8 cellular contexts compared by ENCODE assay signal in the genomic region with DNA sequence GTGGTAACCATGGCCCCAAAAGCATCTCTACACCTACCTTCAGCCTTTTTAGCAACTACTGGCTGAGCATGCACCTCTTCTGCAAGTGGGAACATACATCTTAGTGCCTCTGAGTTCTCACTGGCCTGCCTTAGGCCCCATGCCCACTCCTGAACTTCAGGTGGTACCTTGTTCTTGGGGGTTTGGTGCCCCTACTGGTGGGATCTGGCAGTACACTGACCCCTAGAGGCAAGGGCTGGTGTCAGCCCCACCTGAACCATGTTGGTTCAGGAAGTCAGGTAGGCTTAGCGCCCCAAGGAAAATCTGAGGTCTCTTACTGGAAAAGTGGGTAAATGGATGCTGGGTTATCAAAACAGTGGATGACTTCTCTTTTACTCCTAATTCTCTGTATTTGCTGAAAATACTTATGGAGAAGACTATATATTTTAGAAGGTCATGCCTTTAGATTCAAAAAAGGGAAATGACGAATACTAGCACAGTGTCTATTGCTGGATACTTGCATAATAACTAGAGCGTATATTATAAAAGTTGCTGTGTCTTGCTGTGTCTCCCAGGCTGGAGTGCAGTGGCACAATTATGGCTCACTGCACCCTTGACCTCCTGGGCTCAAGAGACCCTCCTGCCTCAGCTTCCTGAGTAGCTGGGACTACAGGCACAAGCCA.
DNase-seq lines count a peak whose midpoint lies in the region; ATAC-seq and TF ChIP-seq lines count a peak whose summit lies in the region.

No MANE protein-coding gene starts in this region.

- peaks cover 6% of the 10 kb centered on the region; the same call in 2 of the 3 replicates for H3K36me3 Mint-ChIP-seq in GM23338 (ENCODE audit: low read depth)
- H3K36me3 Mint-ChIP-seq in activated CD4-positive, alpha-beta memory T cell treated with anti-CD3 and anti-CD28 coated beads, Interleukin-2, amount 10 ng/mL, durations not matched to agents 7 days and 5 days (ENCODE audit: low read depth) = no peaks in the 10 kb centered on the region

- no peaks in the 10 kb centered on the region for H3K9me3 ChIP-seq in liver (ENCODE audit: control insufficient read depth in 4 of 4, low read length in 3 of 4)

- H3K27me3 ChIP-seq in GM23338 (ENCODE audit: insufficient read depth) (no peaks in the 10 kb centered on the region), liver (ENCODE audit: control insufficient read depth in 4 of 4, insufficient read depth in 4 of 4, low read length in 3 of 4) (no peaks in the 10 kb centered on the region)

- TF ChIP-seq RAD21 in liver (IDR thresholded peaks at IDR 0.05) = peak in 1 of 2 donors; percentile 62

- ATAC-seq in GM23338 (peak; percentile 97), GM19351 (IDR thresholded peaks at IDR 0.05; ENCODE audit: unreplicated experiment) (no peak)

- peaks cover 2% of the 10 kb centered on the region; the same call in 2 of the 3 replicates for H3K9me3 Mint-ChIP-seq in GM23338
- H3K9me3 Mint-ChIP-seq in activated CD4-positive, alpha-beta memory T cell treated with anti-CD3 and anti-CD28 coated beads, Interleukin-2, amount 10 ng/mL, durations not matched to agents 7 days and 5 days = no peaks in the 10 kb centered on the region

- 89% methylated on average over 3 of the region's 3 CpGs for WGBS in liver

- H2AFZ ChIP-seq in GM23338 = no peak overlapping the region

- peaks cover 8% of the 10 kb centered on the region for H3K27me3 Mint-ChIP-seq in GM23338 (ENCODE audit: insufficient read depth, low read depth, poor library complexity)
- peaks cover 25% of the 10 kb centered on the region for H3K27me3 Mint-ChIP-seq in activated CD4-positive, alpha-beta memory T cell treated with anti-CD3 and anti-CD28 coated beads, Interleukin-2, amount 10 ng/mL, durations not matched to agents 7 days and 5 days

- no peaks in the 10 kb centered on the region for H3F3A ChIP-seq in GM23338 (replicated peaks; ENCODE audit: low read depth)

- H3K27ac ChIP-seq in GM23338 (ENCODE audit: low read depth) (no peak overlapping the region), liver (ENCODE audit: low read depth in 1 of 2, low read length in 2 of 2) (peak overlapping the region in 1 of 2 donors; percentile 12)

- peak; percentile 57 for TF ChIP-seq CTCF in AG09309 (IDR thresholded peaks at IDR 0.05; ENCODE audit: control insufficient read depth, insufficient read depth, low read depth, low read length, missing control alignments)
- TF ChIP-seq CTCF in GM23338 (conservative IDR thresholded peaks at IDR 0.05; ENCODE audit: low read depth in 2 of 2) = peak; percentile 91 to 93
- TF ChIP-seq CTCF in liver (IDR thresholded peaks at IDR 0.05; ENCODE audit: low read depth, low read length, missing input control) = peak; percentile 40

- no peaks in the 10 kb centered on the region for H4K20me1 ChIP-seq in GM23338 (replicated peaks; ENCODE audit: insufficient read depth)

- no peak overlapping the region for H3K4me2 ChIP-seq in GM23338

- no peak overlapping the region for H3K27ac Mint-ChIP-seq in GM23338
- H3K27ac Mint-ChIP-seq in activated CD4-positive, alpha-beta memory T cell treated with anti-CD3 and anti-CD28 coated beads, Interleukin-2, amount 10 ng/mL, durations not matched to agents 7 days and 5 days = no peak overlapping the region

- CTCF ChIA-PET in activated CD4-positive, alpha-beta memory T cell treated with anti-CD3 and anti-CD28 coated beads, Interleukin-2, amount 10 ng/mL, durations not matched to agents 7 days and 5 days (lab: Charles Lee) = no interaction called here

- no peak overlapping the region for H3K4me3 Mint-ChIP-seq in GM23338
- no peak overlapping the region for H3K4me3 Mint-ChIP-seq in activated CD4-positive, alpha-beta memory T cell treated with anti-CD3 and anti-CD28 coated beads, Interleukin-2, amount 10 ng/mL, durations not matched to agents 7 days and 5 days

- H3K4me3 ChIP-seq in AG09309 (ENCODE audit: control insufficient read depth, low read depth, low read length) = no peak overlapping the region
- H3K4me3 ChIP-seq in GM23338 = no peak overlapping the region
- no peak overlapping the region for H3K4me3 ChIP-seq in liver (ENCODE audit: low read depth in 1 of 3, low read length in 3 of 3)

- H3K4me1 ChIP-seq in GM23338 (ENCODE audit: insufficient read depth) = no peaks in the 10 kb centered on the region
- H3K4me1 ChIP-seq in liver (ENCODE audit: control insufficient read depth in 4 of 4, insufficient read depth in 4 of 4, low read length in 3 of 4) = no peaks in the 10 kb centered on the region

- no peaks in the 10 kb centered on the region for H3K36me3 ChIP-seq in GM23338 (ENCODE audit: insufficient read depth)
- H3K36me3 ChIP-seq in liver (ENCODE audit: control insufficient read depth in 4 of 4, insufficient read depth in 3 of 4, low read depth in 1 of 4, low read length in 3 of 4) = no peaks in the 10 kb centered on the region

- no peak for DNase-seq in AG09309 (ENCODE audit: low read depth)
- peak; percentile 76 for DNase-seq in GM23338 (ENCODE audit: low spot score)
- peak; percentile 26 for DNase-seq in activated CD4-positive, alpha-beta memory T cell treated with anti-CD3 and anti-CD28 coated beads, Interleukin-2, amount 10 ng/mL, durations not matched to agents 7 days and 5 days
- no peak for DNase-seq in cerebellar cortex (ENCODE audit: low spot score)
- no peak for DNase-seq in DMS79 treated with DMSO at 0.1 percent for 48 hours (lab: John Stamatoyannopoulos, UW)
- no peak for DNase-seq in DMS114 treated with DMSO at 0.1 percent for 48 hours (lab: John Stamatoyannopoulos, UW; ENCODE audit: unreplicated experiment)

- H3K9ac ChIP-seq in liver (ENCODE audit: low read depth in 1 of 2, low read length in 2 of 2) = no peak overlapping the region

- H3K9me2 ChIP-seq in GM23338 (ENCODE audit: insufficient read depth) = peaks cover 5% of the 10 kb centered on the region

- H3K79me2 ChIP-seq in GM23338 (replicated peaks; ENCODE audit: insufficient read depth) = no peaks in the 10 kb centered on the region

- POLR2A ChIA-PET in activated CD4-positive, alpha-beta memory T cell treated with anti-CD3 and anti-CD28 coated beads, Interleukin-2, amount 10 ng/mL, durations not matched to agents 7 days and 5 days (lab: Charles Lee) = no interaction called here

- peaks cover 5% of the 10 kb centered on the region for H3K4me1 Mint-ChIP-seq in GM23338
- H3K4me1 Mint-ChIP-seq in activated CD4-positive, alpha-beta memory T cell treated with anti-CD3 and anti-CD28 coated beads, Interleukin-2, amount 10 ng/mL, durations not matched to agents 7 days and 5 days = no peaks in the 10 kb centered on the region

TF ChIP-seq in GM23338, 12 proteins besides CTCF, POLR2A, EP300 and RAD21 (continues in another document):
- TF ChIP-seq EZH2phosphoT487 (IDR thresholded peaks at IDR 0.05; ENCODE audit: unreplicated experiment) = no peak
- TF ChIP-seq, protein P1, sequence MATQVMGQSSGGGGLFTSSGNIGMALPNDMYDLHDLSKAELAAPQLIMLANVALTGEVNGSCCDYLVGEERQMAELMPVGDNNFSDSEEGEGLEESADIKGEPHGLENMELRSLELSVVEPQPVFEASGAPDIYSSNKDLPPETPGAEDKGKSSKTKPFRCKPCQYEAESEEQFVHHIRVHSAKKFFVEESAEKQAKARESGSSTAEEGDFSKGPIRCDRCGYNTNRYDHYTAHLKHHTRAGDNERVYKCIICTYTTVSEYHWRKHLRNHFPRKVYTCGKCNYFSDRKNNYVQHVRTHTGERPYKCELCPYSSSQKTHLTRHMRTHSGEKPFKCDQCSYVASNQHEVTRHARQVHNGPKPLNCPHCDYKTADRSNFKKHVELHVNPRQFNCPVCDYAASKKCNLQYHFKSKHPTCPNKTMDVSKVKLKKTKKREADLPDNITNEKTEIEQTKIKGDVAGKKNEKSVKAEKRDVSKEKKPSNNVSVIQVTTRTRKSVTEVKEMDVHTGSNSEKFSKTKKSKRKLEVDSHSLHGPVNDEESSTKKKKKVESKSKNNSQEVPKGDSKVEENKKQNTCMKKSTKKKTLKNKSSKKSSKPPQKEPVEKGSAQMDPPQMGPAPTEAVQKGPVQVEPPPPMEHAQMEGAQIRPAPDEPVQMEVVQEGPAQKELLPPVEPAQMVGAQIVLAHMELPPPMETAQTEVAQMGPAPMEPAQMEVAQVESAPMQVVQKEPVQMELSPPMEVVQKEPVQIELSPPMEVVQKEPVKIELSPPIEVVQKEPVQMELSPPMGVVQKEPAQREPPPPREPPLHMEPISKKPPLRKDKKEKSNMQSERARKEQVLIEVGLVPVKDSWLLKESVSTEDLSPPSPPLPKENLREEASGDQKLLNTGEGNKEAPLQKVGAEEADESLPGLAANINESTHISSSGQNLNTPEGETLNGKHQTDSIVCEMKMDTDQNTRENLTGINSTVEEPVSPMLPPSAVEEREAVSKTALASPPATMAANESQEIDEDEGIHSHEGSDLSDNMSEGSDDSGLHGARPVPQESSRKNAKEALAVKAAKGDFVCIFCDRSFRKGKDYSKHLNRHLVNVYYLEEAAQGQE (IDR thresholded peaks at IDR 0.05; ENCODE audit: unreplicated experiment) = no peak

TF ChIP-seq in liver, 16 proteins besides CTCF, POLR2A, EP300 and RAD21 (continues in another document):
- TF ChIP-seq NR2F2 (IDR thresholded peaks at IDR 0.05) (no peak), HNF4G (IDR thresholded peaks at IDR 0.05) (no peak), TAF1 (conservative IDR thresholded peaks at IDR 0.05) (no peak), SP1 (IDR thresholded peaks at IDR 0.05) (no peak), HNF4A (conservative IDR thresholded peaks at IDR 0.05) (no peak), FOXA2 (IDR thresholded peaks at IDR 0.05) (no peak), EGR1 (IDR thresholded peaks at IDR 0.05; ENCODE audit: low read depth in 2 of 2) (no peak), YY1 (IDR thresholded peaks at IDR 0.05) (no peak), RXRA (IDR thresholded peaks at IDR 0.05) (no peak)
- TF ChIP-seq, protein P2, sequence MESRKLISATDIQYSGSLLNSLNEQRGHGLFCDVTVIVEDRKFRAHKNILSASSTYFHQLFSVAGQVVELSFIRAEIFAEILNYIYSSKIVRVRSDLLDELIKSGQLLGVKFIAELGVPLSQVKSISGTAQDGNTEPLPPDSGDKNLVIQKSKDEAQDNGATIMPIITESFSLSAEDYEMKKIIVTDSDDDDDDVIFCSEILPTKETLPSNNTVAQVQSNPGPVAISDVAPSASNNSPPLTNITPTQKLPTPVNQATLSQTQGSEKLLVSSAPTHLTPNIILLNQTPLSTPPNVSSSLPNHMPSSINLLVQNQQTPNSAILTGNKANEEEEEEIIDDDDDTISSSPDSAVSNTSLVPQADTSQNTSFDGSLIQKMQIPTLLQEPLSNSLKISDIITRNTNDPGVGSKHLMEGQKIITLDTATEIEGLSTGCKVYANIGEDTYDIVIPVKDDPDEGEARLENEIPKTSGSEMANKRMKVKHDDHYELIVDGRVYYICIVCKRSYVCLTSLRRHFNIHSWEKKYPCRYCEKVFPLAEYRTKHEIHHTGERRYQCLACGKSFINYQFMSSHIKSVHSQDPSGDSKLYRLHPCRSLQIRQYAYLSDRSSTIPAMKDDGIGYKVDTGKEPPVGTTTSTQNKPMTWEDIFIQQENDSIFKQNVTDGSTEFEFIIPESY (IDR thresholded peaks at IDR 0.05) = no peak
- TF ChIP-seq, protein P3, sequence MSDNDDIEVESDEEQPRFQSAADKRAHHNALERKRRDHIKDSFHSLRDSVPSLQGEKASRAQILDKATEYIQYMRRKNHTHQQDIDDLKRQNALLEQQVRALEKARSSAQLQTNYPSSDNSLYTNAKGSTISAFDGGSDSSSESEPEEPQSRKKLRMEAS (IDR thresholded peaks at IDR 0.05) = no peak

Comparison
In these comparisons a context has a peak if more than half of its experiments do, and no peak if none do; other contexts are left out.
1. DNase-seq: peak in GM23338 (single experiment) and activated CD4-positive, alpha-beta memory T cell treated with anti-CD3 and anti-CD28 coated beads, Interleukin-2, amount 10 ng/mL, durations not matched to agents 7 days and 5 days (single experiment); none in AG09309 (single experiment), cerebellar cortex (single experiment), DMS79 treated with DMSO at 0.1 percent for 48 hours (single experiment) and DMS114 treated with DMSO at 0.1 percent for 48 hours (single experiment).
2. CTCF ChIP-seq: peak in every context shown above with its lines; median percentile 92 in GM23338; 57 in AG09309; 40 in liver.